In genomic region chr4:155612074-155612473, GRCh38 we compare ENCODE assay signal across 23 cellular contexts. TPM values are rescaled to one million over a fixed set of nuclear protein-coding genes. Genes with fewer than 3 reads are reported as not detected.
"Had no signal": no experiment of that assay in that cellular context is flagged by ENCODE, and none has a peak within 500 bp of the region (broad histone marks: within the 10 kb centered on the region; RNA-seq: fewer than 3 reads in every experiment).

No MANE protein-coding gene starts in this region.

- DNase-seq: activated CD4-positive, alpha-beta T cell treated with anti-CD3 and anti-CD28 coated beads for 1 hour; activated CD4-positive, alpha-beta T cell treated with anti-CD3 and anti-CD28 coated beads, Interleukin-2, amount 50 U/mL, for 1 hour; activated CD8-positive, alpha-beta T cell treated with anti-CD3 and anti-CD28 coated beads for 36 hours; activated naive CD8-positive, alpha-beta T cell treated with anti-CD3 and anti-CD28 coated beads, Interleukin-2, amount 50 U/mL, for 24 hours; activated T-cell treated with anti-CD3 and anti-CD28 coated beads, Interleukin-2, amount 50 U/mL, for 4 hours; amygdala; central memory CD4-positive, alpha-beta T cell; dermis blood vessel endothelial cell; effector CD4-positive, alpha-beta T cell; gastrocnemius medialis; glutamatergic neuron; islet precursor cell; left colon; nephron progenitor cell; sigmoid colon; stimulated activated naive CD4-positive, alpha-beta T cell treated with Interleukin-2 at 50 U/mL for 16 hours had no signal

- H3K4me1 ChIP-seq: esophagus muscularis mucosa, gastrocnemius medialis had no signal

- ATAC-seq: activated CD8-positive, alpha-beta T cell treated with anti-CD3 and anti-CD28 coated beads for 36 hours; activated naive CD8-positive, alpha-beta T cell treated with anti-CD3 and anti-CD28 coated beads, Interleukin-2, amount 50 U/mL, for 24 hours; activated T-cell treated with anti-CD3 and anti-CD28 coated beads, Interleukin-2, amount 50 U/mL, for 4 hours; activated T-helper 17 cell treated with anti-CD3 and anti-CD28 coated beads, Interleukin-2, amount 50 U/mL, for 72 hours; gastrocnemius medialis; left colon; WTC11 had no signal

- H3K27me3 ChIP-seq: esophagus muscularis mucosa, gastrocnemius medialis, neutrophil, sigmoid colon, tibial nerve had no signal

- H3K9me3 ChIP-seq: esophagus muscularis mucosa, gastrocnemius medialis, neutrophil, sigmoid colon, tibial nerve had no signal

- H3K27ac ChIP-seq: esophagus muscularis mucosa, gastrocnemius medialis, neutrophil, sigmoid colon, tibial nerve had no signal

- H3K4me3 ChIP-seq: esophagus muscularis mucosa, gastrocnemius medialis, lung, sigmoid colon, tibial nerve had no signal

RNA-seq across cellular contexts. Expression of gene GUCY1A1, which starts 54.6 kb away (rescaled TPM):
- total RNA-seq: activated T-helper 17 cell treated with anti-CD3 and anti-CD28 coated beads, Interleukin-2, amount 50 U/mL, for 72 hours; T-helper 1 cell treated with Interleukin-12 subunit alpha and Interleukin-12 subunit beta and Interleukin-4 antibody, amounts not matched to agents 30 ng/mL and 1 ng/mL, for 36 hours had no signal
